ENCODE assay signal across 8 cellular contexts in the genomic region with DNA sequence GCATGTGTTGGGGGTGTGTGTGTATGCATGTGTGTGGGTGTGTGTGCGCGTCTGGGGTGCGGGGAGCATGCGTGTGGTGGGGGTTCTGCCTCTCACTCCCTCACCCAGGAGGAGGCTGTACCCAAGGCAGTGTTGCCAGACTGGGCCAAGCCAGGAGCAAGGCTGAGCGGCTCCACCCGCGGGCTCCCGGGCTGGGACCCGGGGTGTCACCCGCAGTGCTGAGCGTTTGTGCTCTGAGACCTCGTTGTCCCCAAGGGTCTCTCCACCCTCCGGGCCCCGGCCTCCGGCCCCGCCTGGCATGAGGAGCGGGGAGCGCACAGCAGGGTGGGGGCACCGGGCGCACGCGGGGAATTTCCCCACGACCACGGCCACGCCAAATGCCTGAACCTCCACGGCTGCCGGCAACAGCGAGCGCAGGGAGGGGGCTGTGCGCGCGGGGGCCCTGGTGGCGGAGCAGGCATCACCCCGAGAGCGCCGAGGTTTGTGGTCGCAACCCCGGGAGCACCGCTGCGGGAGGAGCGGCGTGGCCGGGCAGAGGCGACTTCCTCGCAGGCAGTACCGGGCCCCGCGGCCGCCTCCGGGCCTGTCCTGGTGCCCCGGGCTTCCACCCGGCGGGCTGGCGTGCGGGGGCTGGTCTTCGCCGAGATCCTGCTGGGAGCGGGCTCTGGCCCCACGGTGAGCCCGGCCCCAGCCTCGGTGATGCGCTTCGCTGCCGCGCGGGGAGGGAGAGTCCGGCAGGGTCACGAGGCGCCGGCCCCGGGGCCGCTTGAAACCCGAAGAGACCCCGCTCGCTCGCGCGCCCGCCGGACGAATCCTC. TPM values are rescaled to one million over a fixed set of nuclear protein-coding genes. Genes with fewer than 3 reads are reported as not detected.
DNase-seq lines count a peak whose midpoint lies in the region; ATAC-seq and TF ChIP-seq lines count a peak whose summit lies in the region.

No MANE protein-coding gene starts in this region.

- no peak for TF ChIP-seq POLR2A in GM18505 (IDR thresholded peaks at IDR 0.05; ENCODE audit: borderline replicate concordance, extremely low read depth, insufficient read depth, insufficient read length)

- H3K27me3 ChIP-seq in GM06990 (replicated peaks; ENCODE audit: control insufficient read depth, insufficient read depth, low read length): no peaks in the 10 kb centered on the region; the same call in none of the 2 replicates
- peaks cover 32% of the 10 kb centered on the region for H3K27me3 ChIP-seq in neural cell (ENCODE audit: insufficient read depth, low read depth, low read length)

- H2AFZ ChIP-seq in neural cell (ENCODE audit: low read depth, low read length): no peak overlapping the region

- no peak for TF ChIP-seq RAD21 in neural cell (conservative IDR thresholded peaks at IDR 0.05)

- H3K9ac ChIP-seq in neural cell (ENCODE audit: low read length): no peak overlapping the region

- H3K36me3 Mint-ChIP-seq in activated CD4-positive, alpha-beta memory T cell treated with anti-CD3 and anti-CD28 coated beads for 36 hours: peaks cover 3% of the 10 kb centered on the region

- H3K9me2 ChIP-seq in neural cell (ENCODE audit: insufficient read depth, low read length): no peaks in the 10 kb centered on the region

- peak overlapping the region; percentile 27 for H3K4me3 Mint-ChIP-seq in activated CD4-positive, alpha-beta memory T cell treated with anti-CD3 and anti-CD28 coated beads for 36 hours

- POLR2A ChIA-PET in activated CD4-positive, alpha-beta memory T cell treated with anti-CD3 and anti-CD28 coated beads for 36 hours (lab: Charles Lee): interaction anchor here (0.8 kb wide), 1 partner anchor 93 kb away, joined by 3 read pairs; no protein-coding TSS in a partner anchor

- H3K4me3 ChIP-seq in GM06990 (replicated peaks; ENCODE audit: low read depth, low read length) (peak overlapping the region; percentile 47), fibroblast of mammary gland (ENCODE audit: control insufficient read depth, low read depth, low read length) (peak overlapping the region; percentile 38), neural cell (ENCODE audit: low read length) (peak overlapping the region; percentile 55)

- H3F3A ChIP-seq in neural cell (ENCODE audit: insufficient read depth, low read length, poor library complexity, severe bottlenecking): no peaks in the 10 kb centered on the region

- CTCF ChIA-PET in activated CD4-positive, alpha-beta memory T cell treated with anti-CD3 and anti-CD28 coated beads for 36 hours (lab: Charles Lee): interaction anchor here (0.8 to 0.9 kb wide), 2 partner anchors 20 to 21 kb away, joined by 4 read pairs; no protein-coding TSS in a partner anchor

- H3K36me3 ChIP-seq in GM06990 (ENCODE audit: control insufficient read depth, insufficient read depth, low read length) (no peaks in the 10 kb centered on the region), neural cell (ENCODE audit: insufficient read depth, low read length) (no peaks in the 10 kb centered on the region)

- DNase-seq in GM06990 (ENCODE audit: extremely low read depth, insufficient read length) (no peak), fibroblast of mammary gland (ENCODE audit: low read depth) (no peak), NCI-H2029 treated with DMSO at 0.1 percent for 48 hours (lab: John Stamatoyannopoulos, UW) (no peak)
- DNase-seq in activated CD4-positive, alpha-beta memory T cell treated with anti-CD3 and anti-CD28 coated beads for 36 hours: peak; percentile 26

- intact Hi-C loops in activated CD4-positive, alpha-beta memory T cell treated with anti-CD3 and anti-CD28 coated beads for 36 hours (cut with micrococcal nuclease): no loop called here

- peaks cover 21% of the 10 kb centered on the region for H3K27me3 Mint-ChIP-seq in activated CD4-positive, alpha-beta memory T cell treated with anti-CD3 and anti-CD28 coated beads for 36 hours

- H3K27ac Mint-ChIP-seq in activated CD4-positive, alpha-beta memory T cell treated with anti-CD3 and anti-CD28 coated beads for 36 hours: no peak overlapping the region

- no peak for TF ChIP-seq EP300 in neural cell (conservative IDR thresholded peaks at IDR 0.05; ENCODE audit: poor library complexity, severe bottlenecking)

- no peak overlapping the region for H3K27ac ChIP-seq in neural cell (ENCODE audit: low read length)

- no peak for ATAC-seq in GM18505 (IDR thresholded peaks at IDR 0.05; ENCODE audit: unreplicated experiment)
- ATAC-seq in HG02588 (IDR thresholded peaks at IDR 0.05; ENCODE audit: unreplicated experiment): no peak
- ATAC-seq in HG03432 (IDR thresholded peaks at IDR 0.05; ENCODE audit: unreplicated experiment): no peak

- H3K9me3 Mint-ChIP-seq in activated CD4-positive, alpha-beta memory T cell treated with anti-CD3 and anti-CD28 coated beads for 36 hours: no peaks in the 10 kb centered on the region

- TF ChIP-seq CTCF in GM06990 (IDR thresholded peaks at IDR 0.05; ENCODE audit: insufficient read depth, low read length, poor library complexity, severe bottlenecking) (no peak), fibroblast of mammary gland (conservative IDR thresholded peaks at IDR 0.05; ENCODE audit: control insufficient read depth, insufficient read depth, low read depth, low read length) (no peak), neural cell (IDR thresholded peaks at IDR 0.05; ENCODE audit: poor library complexity, severe bottlenecking) (no peak)

- H4K20me1 ChIP-seq in neural cell (ENCODE audit: insufficient read depth): no peaks in the 10 kb centered on the region

- H3K9me3 ChIP-seq in neural cell (ENCODE audit: low read length): no peaks in the 10 kb centered on the region

- peaks cover 7% of the 10 kb centered on the region for H3K4me1 Mint-ChIP-seq in activated CD4-positive, alpha-beta memory T cell treated with anti-CD3 and anti-CD28 coated beads for 36 hours (ENCODE audit: low read depth)

- no peak overlapping the region for H3K4me2 ChIP-seq in neural cell (ENCODE audit: low read length)

- H3K79me2 ChIP-seq in neural cell (replicated peaks; ENCODE audit: insufficient read depth, low read length): no peaks in the 10 kb centered on the region

TF ChIP-seq in neural cell, 6 proteins besides CTCF, POLR2A, EP300 and RAD21:
- TF ChIP-seq, protein P1, sequence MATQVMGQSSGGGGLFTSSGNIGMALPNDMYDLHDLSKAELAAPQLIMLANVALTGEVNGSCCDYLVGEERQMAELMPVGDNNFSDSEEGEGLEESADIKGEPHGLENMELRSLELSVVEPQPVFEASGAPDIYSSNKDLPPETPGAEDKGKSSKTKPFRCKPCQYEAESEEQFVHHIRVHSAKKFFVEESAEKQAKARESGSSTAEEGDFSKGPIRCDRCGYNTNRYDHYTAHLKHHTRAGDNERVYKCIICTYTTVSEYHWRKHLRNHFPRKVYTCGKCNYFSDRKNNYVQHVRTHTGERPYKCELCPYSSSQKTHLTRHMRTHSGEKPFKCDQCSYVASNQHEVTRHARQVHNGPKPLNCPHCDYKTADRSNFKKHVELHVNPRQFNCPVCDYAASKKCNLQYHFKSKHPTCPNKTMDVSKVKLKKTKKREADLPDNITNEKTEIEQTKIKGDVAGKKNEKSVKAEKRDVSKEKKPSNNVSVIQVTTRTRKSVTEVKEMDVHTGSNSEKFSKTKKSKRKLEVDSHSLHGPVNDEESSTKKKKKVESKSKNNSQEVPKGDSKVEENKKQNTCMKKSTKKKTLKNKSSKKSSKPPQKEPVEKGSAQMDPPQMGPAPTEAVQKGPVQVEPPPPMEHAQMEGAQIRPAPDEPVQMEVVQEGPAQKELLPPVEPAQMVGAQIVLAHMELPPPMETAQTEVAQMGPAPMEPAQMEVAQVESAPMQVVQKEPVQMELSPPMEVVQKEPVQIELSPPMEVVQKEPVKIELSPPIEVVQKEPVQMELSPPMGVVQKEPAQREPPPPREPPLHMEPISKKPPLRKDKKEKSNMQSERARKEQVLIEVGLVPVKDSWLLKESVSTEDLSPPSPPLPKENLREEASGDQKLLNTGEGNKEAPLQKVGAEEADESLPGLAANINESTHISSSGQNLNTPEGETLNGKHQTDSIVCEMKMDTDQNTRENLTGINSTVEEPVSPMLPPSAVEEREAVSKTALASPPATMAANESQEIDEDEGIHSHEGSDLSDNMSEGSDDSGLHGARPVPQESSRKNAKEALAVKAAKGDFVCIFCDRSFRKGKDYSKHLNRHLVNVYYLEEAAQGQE (IDR thresholded peaks at IDR 0.05; ENCODE audit: borderline replicate concordance): no peak
- TF ChIP-seq EZH2 (IDR thresholded peaks at IDR 0.05; ENCODE audit: borderline replicate concordance, insufficient read depth, low read length, poor library complexity, severe bottlenecking) (no peak), MXI1 (conservative IDR thresholded peaks at IDR 0.05; ENCODE audit: poor library complexity, severe bottlenecking) (no peak), TAF1 (IDR thresholded peaks at IDR 0.05; ENCODE audit: low read depth) (no peak), POLR2AphosphoS5 (IDR thresholded peaks at IDR 0.05) (no peak), SMC3 (conservative IDR thresholded peaks at IDR 0.05; ENCODE audit: poor library complexity) (no peak)

RNA-seq across cellular contexts. Expression of a gene that starts 7.4 kb away (rescaled TPM):
- not detected for total RNA-seq in activated CD4-positive, alpha-beta memory T cell treated with anti-CD3 and anti-CD28 coated beads for 36 hours
- polyA plus RNA-seq in neural cell: 0.97 TPM in 1 of 2 replicates, not detected in the other
- 0.23 TPM in 1 of 2 replicates, not detected in the other for polyA minus RNA-seq in neural cell
